In the genomic region with DNA sequence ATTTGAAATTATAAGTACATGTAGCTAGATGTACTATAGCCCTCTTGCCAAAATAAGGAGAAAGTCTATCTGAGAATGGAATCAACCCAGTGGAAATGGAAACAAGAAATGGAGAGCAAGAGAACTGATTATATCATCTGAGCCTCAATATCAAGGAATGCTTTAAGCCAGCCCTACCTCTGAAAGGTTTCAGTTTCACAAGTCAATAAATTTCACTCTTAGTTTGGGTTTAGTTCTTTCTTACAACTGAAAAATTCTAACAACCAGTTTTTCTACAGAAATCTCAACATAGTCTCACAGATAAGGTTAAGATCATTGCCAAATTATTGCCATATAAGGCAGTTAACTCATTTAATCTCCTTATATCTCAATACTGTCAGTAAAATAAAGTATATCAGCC, we compare ENCODE assay signal across 15 cellular contexts.
"Had no signal": no experiment of that assay in that cellular context is flagged by ENCODE, and none has a peak within 500 bp of the region (broad histone marks: within the 10 kb centered on the region; RNA-seq: fewer than 3 reads in every experiment).

No MANE protein-coding gene starts in this region.

- H3K4me2 ChIP-seq: hepatocyte had no signal

- H3K27ac Mint-ChIP-seq: activated B cell treated with CpG ODN at 0.5 μM for 24 hours; activated naive CD4-positive, alpha-beta T cell treated with anti-CD3 and anti-CD28 coated beads, Interleukin-2, amount 50 U/mL, for 24 hours; stimulated activated memory B cell treated with anti-CD40 and anti-IgM and Interleukin-4, amounts not matched to agents 10 μg/mL and 1 μg/mL and 100 μg/mL, for 72 hours had no signal

- H3K79me2 ChIP-seq: hepatocyte had no signal

- H3K27ac ChIP-seq: body of pancreas, coronary artery, esophagus squamous epithelium, hepatocyte, left lung had no signal

- H3K9me3 ChIP-seq: body of pancreas, esophagus squamous epithelium, left lung had no signal

- DNase-seq: activated B cell treated with CpG ODN at 0.5 μM for 24 hours; amygdala; body of pancreas; caudate nucleus; esophagus squamous epithelium; left lung; mesenchymal stem cell; natural killer cell; posterior cingulate gyrus; retina; stimulated activated CD4-positive, alpha-beta T cell treated with anti-CD3 and anti-CD28 coated beads, Interleukin-2, amount 100 ng/mL, for 48 hours had no signal

- H2AFZ ChIP-seq: hepatocyte had no signal

- ATAC-seq: body of pancreas; left lung; natural killer cell; stimulated activated memory B cell treated with anti-CD40 and anti-IgM and Interleukin-4, amounts not matched to agents 10 μg/mL and 1 μg/mL and 100 μg/mL, for 72 hours had no signal

- H3K27me3 ChIP-seq: body of pancreas, esophagus squamous epithelium, hepatocyte, left lung had no signal

- H3K4me3 ChIP-seq: body of pancreas, coronary artery, esophagus squamous epithelium, hepatocyte, left lung had no signal

- H3K27me3 Mint-ChIP-seq: activated B cell treated with CpG ODN at 0.5 μM for 24 hours; activated naive CD4-positive, alpha-beta T cell treated with anti-CD3 and anti-CD28 coated beads, Interleukin-2, amount 50 U/mL, for 24 hours; stimulated activated memory B cell treated with anti-CD40 and anti-IgM and Interleukin-4, amounts not matched to agents 10 μg/mL and 1 μg/mL and 100 μg/mL, for 72 hours had no signal

- H3K9me3 Mint-ChIP-seq: activated B cell treated with CpG ODN at 0.5 μM for 24 hours; activated naive CD4-positive, alpha-beta T cell treated with anti-CD3 and anti-CD28 coated beads, Interleukin-2, amount 50 U/mL, for 24 hours; natural killer cell; stimulated activated memory B cell treated with anti-CD40 and anti-IgM and Interleukin-4, amounts not matched to agents 10 μg/mL and 1 μg/mL and 100 μg/mL, for 72 hours had no signal

- H3K4me3 Mint-ChIP-seq: activated B cell treated with CpG ODN at 0.5 μM for 24 hours; activated naive CD4-positive, alpha-beta T cell treated with anti-CD3 and anti-CD28 coated beads, Interleukin-2, amount 50 U/mL, for 24 hours; natural killer cell; stimulated activated memory B cell treated with anti-CD40 and anti-IgM and Interleukin-4, amounts not matched to agents 10 μg/mL and 1 μg/mL and 100 μg/mL, for 72 hours had no signal
